ENCODE assay signal across 8 cellular contexts in the genomic region with DNA sequence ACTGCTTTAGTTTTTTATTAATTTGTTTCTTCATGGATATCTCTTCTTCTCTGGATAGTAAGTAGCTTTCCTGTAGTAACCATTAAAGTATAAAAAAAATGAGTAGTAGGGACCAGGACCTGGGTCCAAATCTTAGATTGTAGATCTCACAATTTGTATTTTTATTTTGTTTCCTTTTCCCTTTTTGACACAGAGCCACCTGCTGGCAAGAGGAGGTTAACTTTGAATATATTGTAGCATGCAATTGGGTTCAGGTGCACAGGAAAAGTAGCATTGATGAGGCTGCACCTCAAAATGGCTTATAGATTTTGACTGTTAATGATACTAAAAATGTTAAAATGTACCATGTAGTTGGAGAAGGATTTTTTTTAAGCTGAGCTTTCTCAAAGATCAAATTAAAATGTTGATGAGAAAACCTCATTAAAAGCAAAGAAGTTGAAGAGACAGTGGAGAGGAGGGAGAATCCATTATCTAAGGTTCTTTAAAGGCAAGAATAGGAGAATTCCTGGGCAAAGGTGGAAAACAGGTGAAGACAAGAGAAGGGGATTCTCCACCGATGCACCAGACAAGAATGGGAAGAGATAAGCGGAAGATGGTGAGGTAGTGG. TPM values are rescaled to one million over a fixed set of nuclear protein-coding genes. Genes with fewer than 3 reads are reported as not detected.
DNase-seq lines count a peak whose midpoint lies in the region; ATAC-seq and TF ChIP-seq lines count a peak whose summit lies in the region.

No MANE protein-coding gene starts in this region.

- no peaks in the 10 kb centered on the region for H3K36me3 Mint-ChIP-seq in activated CD4-positive, alpha-beta memory T cell treated with anti-CD3 and anti-CD28 coated beads for 36 hours

- H3K4me1 Mint-ChIP-seq in activated CD4-positive, alpha-beta memory T cell treated with anti-CD3 and anti-CD28 coated beads for 36 hours (ENCODE audit: low read depth), result no peaks in the 10 kb centered on the region

- ATAC-seq in left lobe of liver (peak; percentile 63), GM21515 (IDR thresholded peaks at IDR 0.05; ENCODE audit: unreplicated experiment) (no peak)

- no peak overlapping the region for H3K27ac Mint-ChIP-seq in activated CD4-positive, alpha-beta memory T cell treated with anti-CD3 and anti-CD28 coated beads for 36 hours

- intact Hi-C loops in activated CD4-positive, alpha-beta memory T cell treated with anti-CD3 and anti-CD28 coated beads for 36 hours (cut with micrococcal nuclease), result loop anchor here (1.0 to 5.0 kb wide), 2 partner anchors 87 to 599 kb away; no protein-coding TSS in a partner anchor

- DNase-seq in D341Med (ENCODE audit: low spot score) (peak; percentile 47), GM20000 (ENCODE audit: low spot score) (peak; percentile 18), left lobe of liver (ENCODE audit: low spot score) (no peak), GOT3 (lab: John Stamatoyannopoulos, UW) (no peak)
- DNase-seq in activated CD4-positive, alpha-beta memory T cell treated with anti-CD3 and anti-CD28 coated beads for 36 hours, result peak; percentile 12
- DNase-seq in activated CD8-positive, alpha-beta memory T cell treated with anti-CD3 and anti-CD28 coated beads, Interleukin-2, amount 50 U/mL, for 48 hours, result no peak
- no peak for DNase-seq in activated effector memory CD4-positive, alpha-beta T cell treated with anti-CD3 and anti-CD28 coated beads, Interleukin-2, amount 50 U/mL, for 16 hours

- CTCF ChIA-PET in activated CD4-positive, alpha-beta memory T cell treated with anti-CD3 and anti-CD28 coated beads for 36 hours (lab: Charles Lee), result interaction anchor here (0.7 to 2.6 kb wide), 6 partner anchors 13 to 88 kb away, joined by 3 to 17 read pairs (median 4); no protein-coding TSS in a partner anchor

- no peaks in the 10 kb centered on the region for H3K9me3 Mint-ChIP-seq in activated CD4-positive, alpha-beta memory T cell treated with anti-CD3 and anti-CD28 coated beads for 36 hours

- H3K4me3 Mint-ChIP-seq in activated CD4-positive, alpha-beta memory T cell treated with anti-CD3 and anti-CD28 coated beads for 36 hours, result no peak overlapping the region

- POLR2A ChIA-PET in activated CD4-positive, alpha-beta memory T cell treated with anti-CD3 and anti-CD28 coated beads for 36 hours (lab: Charles Lee), result no interaction called here

- peak; percentile 24 for TF ChIP-seq CTCF in GM20000 (IDR thresholded peaks at IDR 0.05; ENCODE audit: extremely low read depth, missing control alignments)

- H3K27me3 Mint-ChIP-seq in activated CD4-positive, alpha-beta memory T cell treated with anti-CD3 and anti-CD28 coated beads for 36 hours, result peaks cover 6% of the 10 kb centered on the region

RNA-seq across cellular contexts. Expression of a gene that starts 48.3 kb away (rescaled TPM):
- under 1 TPM in 1 of 2 experiments, not detected in 1; 0.34 TPM for total RNA-seq in activated CD4-positive, alpha-beta memory T cell treated with anti-CD3 and anti-CD28 coated beads for 36 hours
- total RNA-seq in left lobe of liver, result 0.10 TPM

Comparison
In these comparisons a context has a peak if more than half of its experiments do, and no peak if none do; other contexts are left out.
1. DNase-seq: peak in D341Med (single experiment), GM20000 (single experiment) and activated CD4-positive, alpha-beta memory T cell treated with anti-CD3 and anti-CD28 coated beads for 36 hours (single experiment); none in left lobe of liver (single experiment), activated CD8-positive, alpha-beta memory T cell treated with anti-CD3 and anti-CD28 coated beads, Interleukin-2, amount 50 U/mL, for 48 hours (single experiment), GOT3 (single experiment) and activated effector memory CD4-positive, alpha-beta T cell treated with anti-CD3 and anti-CD28 coated beads, Interleukin-2, amount 50 U/mL, for 16 hours (single experiment).